ENCODE assay signal across 10 cellular contexts in genomic region chr20:44896583-44896982, GRCh38. TPM values are rescaled to one million over a fixed set of nuclear protein-coding genes. Genes with fewer than 3 reads are reported as not detected.
DNase-seq lines count a peak whose midpoint lies in the region; ATAC-seq and TF ChIP-seq lines count a peak whose summit lies in the region.
"Had no signal": no experiment of that assay in that cellular context is flagged by ENCODE, and none has a peak within 500 bp of the region (broad histone marks: within the 10 kb centered on the region; RNA-seq: fewer than 3 reads in every experiment).

No MANE protein-coding gene starts in this region.

- no peak overlapping the region for H2AFZ ChIP-seq in Loucy (ENCODE audit: low read length)

- H3K9me3 Mint-ChIP-seq in CD4-positive, CD25-positive, alpha-beta regulatory T cell = no peaks in the 10 kb centered on the region
- H3K9me3 Mint-ChIP-seq in naive thymus-derived CD4-positive, alpha-beta T cell = no peaks in the 10 kb centered on the region

- no peak overlapping the region for H3K9ac ChIP-seq in Loucy (ENCODE audit: low read depth, low read length, poor library complexity, severe bottlenecking)

- H3K4me3 ChIP-seq in CD4-positive, CD25-positive, alpha-beta regulatory T cell (ENCODE audit: low read depth, low read length) = peak overlapping the region; percentile 56
- H3K4me3 ChIP-seq in Loucy (ENCODE audit: low read length, poor library complexity, severe bottlenecking) = no peak overlapping the region
- no peak overlapping the region for H3K4me3 ChIP-seq in naive thymus-derived CD4-positive, alpha-beta T cell (ENCODE audit: low read length)
- no peak overlapping the region for H3K4me3 ChIP-seq in SJCRH30
- no peak overlapping the region for H3K4me3 ChIP-seq in BE2C (ENCODE audit: low read depth, low read length)
- H3K4me3 ChIP-seq: stomach had no signal

- peaks cover 36% of the 10 kb centered on the region for H3K36me3 Mint-ChIP-seq in CD4-positive, CD25-positive, alpha-beta regulatory T cell
- peaks cover 0 to 34% (median 16%) of the 10 kb centered on the region in 5 donors for H3K36me3 Mint-ChIP-seq in naive thymus-derived CD4-positive, alpha-beta T cell

- CTCF ChIA-PET in naive thymus-derived CD4-positive, alpha-beta T cell (lab: Charles Lee) = interaction anchor here (0.6 to 0.8 kb wide), 3 partner anchors 9 to 1072 kb away, joined by 3 read pairs; no protein-coding TSS in a partner anchor

- peaks cover 99% of the 10 kb centered on the region for H4K20me1 ChIP-seq in Loucy (ENCODE audit: insufficient read depth, low read length, poor library complexity, severe bottlenecking)

- ATAC-seq in CD4-positive, CD25-positive, alpha-beta regulatory T cell (ENCODE audit: low read depth in 2 of 2) = no peak
- ATAC-seq in naive thymus-derived CD4-positive, alpha-beta T cell = no peak

- peak overlapping the region; percentile 33 to 71 (median 58) for H3K4me3 Mint-ChIP-seq in CD4-positive, CD25-positive, alpha-beta regulatory T cell
- peak overlapping the region; percentile 13 to 75 (median 44) for H3K4me3 Mint-ChIP-seq in naive thymus-derived CD4-positive, alpha-beta T cell

- POLR2A ChIA-PET in naive thymus-derived CD4-positive, alpha-beta T cell (lab: Charles Lee) = interaction anchor here (0.8 to 1.7 kb wide), 2 partner anchors 11 to 13 kb away, joined by 4 to 5 read pairs; partner anchors contain the start of gene YWHAB

- no peaks in the 10 kb centered on the region for H3K27me3 ChIP-seq in CD4-positive, CD25-positive, alpha-beta regulatory T cell (ENCODE audit: control insufficient read depth, insufficient read depth, low read length)
- H3K27me3 ChIP-seq in Loucy (ENCODE audit: insufficient read depth, low read length, poor library complexity, severe bottlenecking) = no peaks in the 10 kb centered on the region
- no peaks in the 10 kb centered on the region for H3K27me3 ChIP-seq in naive thymus-derived CD4-positive, alpha-beta T cell (ENCODE audit: control insufficient read depth in 2 of 2, insufficient read depth in 2 of 2, low read length in 2 of 2)
- no peaks in the 10 kb centered on the region for H3K27me3 ChIP-seq in SJCRH30
- H3K27me3 ChIP-seq in BE2C = no peaks in the 10 kb centered on the region
- H3K27me3 ChIP-seq: stomach had no signal

- H3K36me3 ChIP-seq in CD4-positive, CD25-positive, alpha-beta regulatory T cell (ENCODE audit: control insufficient read depth, insufficient read depth, low read length) = peaks cover 46% of the 10 kb centered on the region
- H3K36me3 ChIP-seq in Loucy (ENCODE audit: insufficient read depth, low read length) (peaks cover 23% of the 10 kb centered on the region; the same call in 1 of the 2 replicates), SJCRH30 (peaks cover 23% of the 10 kb centered on the region; the same call in 1 of the 2 replicates), BE2C (peaks cover 20% of the 10 kb centered on the region)
- peaks cover 0 to 16% (median 2%) of the 10 kb centered on the region in 3 experiments for H3K36me3 ChIP-seq in naive thymus-derived CD4-positive, alpha-beta T cell (ENCODE audit: control insufficient read depth in 2 of 3, insufficient read depth in 3 of 3, low read length in 3 of 3)

- H3K27me3 Mint-ChIP-seq in CD4-positive, CD25-positive, alpha-beta regulatory T cell = no peaks in the 10 kb centered on the region
- no peaks in the 10 kb centered on the region for H3K27me3 Mint-ChIP-seq in naive thymus-derived CD4-positive, alpha-beta T cell

- H3K27ac ChIP-seq in CD4-positive, CD25-positive, alpha-beta regulatory T cell (ENCODE audit: insufficient read depth, low read length, poor library complexity, severe bottlenecking) = peak overlapping the region; percentile 47
- H3K27ac ChIP-seq in naive thymus-derived CD4-positive, alpha-beta T cell (ENCODE audit: low read depth, low read length) = peak overlapping the region; percentile 41
- H3K27ac ChIP-seq in SJCRH30 = no peak overlapping the region
- H3K27ac ChIP-seq: stomach had no signal

- TF ChIP-seq CTCF in Loucy (conservative IDR thresholded peaks at IDR 0.05; ENCODE audit: low read length) (no peak), BE2C (IDR thresholded peaks at IDR 0.05; ENCODE audit: low read depth, low read length) (no peak)

- intact Hi-C loops in naive thymus-derived CD4-positive, alpha-beta T cell (cut with micrococcal nuclease) = loop anchor here in 1 of 2 donors (1.0 kb wide), 1 partner anchor 8 kb away; no protein-coding TSS in a partner anchor

- DNase-seq in CD4-positive, CD25-positive, alpha-beta regulatory T cell = no peak
- DNase-seq in amniotic epithelial cell (ENCODE audit: low read depth) (peak; percentile 40), SJCRH30 (no peak), Ammon's horn (ENCODE audit: low spot score) (no peak), H4 (ENCODE audit: low spot score) (no peak), BE2C (no peak)
- no peak for DNase-seq in naive thymus-derived CD4-positive, alpha-beta T cell
- DNase-seq: NCI-H1417 treated with DMSO at 0.1 percent for 48 hours, stomach had no signal

- H3K9me2 ChIP-seq in Loucy (replicated peaks; ENCODE audit: low read depth, low read length) = no peaks in the 10 kb centered on the region

- peaks cover 51 to 93% (median 76%) of the 10 kb centered on the region in 4 donors for H3K4me1 Mint-ChIP-seq in CD4-positive, CD25-positive, alpha-beta regulatory T cell
- peaks cover 66 to 94% (median 79%) of the 10 kb centered on the region in 7 donors for H3K4me1 Mint-ChIP-seq in naive thymus-derived CD4-positive, alpha-beta T cell

- H3K27ac Mint-ChIP-seq in CD4-positive, CD25-positive, alpha-beta regulatory T cell = peak overlapping the region; percentile 23 to 89 (median 72)
- peak overlapping the region; percentile 4 to 91 (median 33) for H3K27ac Mint-ChIP-seq in naive thymus-derived CD4-positive, alpha-beta T cell

- H3K79me2 ChIP-seq in Loucy (ENCODE audit: insufficient read depth, low read length) = peaks cover 100% of the 10 kb centered on the region

- no peaks in the 10 kb centered on the region for H3K9me3 ChIP-seq in CD4-positive, CD25-positive, alpha-beta regulatory T cell (ENCODE audit: control insufficient read depth in 2 of 2, low read length in 2 of 2)
- H3K9me3 ChIP-seq in Loucy (ENCODE audit: insufficient read depth, low read depth, low read length) (no peaks in the 10 kb centered on the region), SJCRH30 (replicated peaks) (no peaks in the 10 kb centered on the region), BE2C (no peaks in the 10 kb centered on the region)
- no peaks in the 10 kb centered on the region for H3K9me3 ChIP-seq in naive thymus-derived CD4-positive, alpha-beta T cell (ENCODE audit: control insufficient read depth in 2 of 3, low read length in 3 of 3)
- H3K9me3 ChIP-seq: stomach had no signal

- peaks cover 90% of the 10 kb centered on the region for H3K4me1 ChIP-seq in CD4-positive, CD25-positive, alpha-beta regulatory T cell (ENCODE audit: control insufficient read depth, insufficient read depth, low read length, poor library complexity, severe bottlenecking)
- H3K4me1 ChIP-seq in Loucy (ENCODE audit: insufficient read depth, low read length, poor library complexity, severe bottlenecking) (peaks cover 54% of the 10 kb centered on the region), SJCRH30 (no peaks in the 10 kb centered on the region), BE2C (no peaks in the 10 kb centered on the region)
- H3K4me1 ChIP-seq in naive thymus-derived CD4-positive, alpha-beta T cell (ENCODE audit: control insufficient read depth in 2 of 2, insufficient read depth in 2 of 2, low read length in 2 of 2) = peaks cover 51 to 57% of the 10 kb centered on the region in 2 donors

- H3F3A ChIP-seq in Loucy (ENCODE audit: low read depth) = peaks cover 6% of the 10 kb centered on the region; the same call in 1 of the 2 replicates

- peak overlapping the region; percentile 25 for H3K4me2 ChIP-seq in Loucy (ENCODE audit: low read depth, low read length, poor library complexity, severe bottlenecking)

RNA-seq across cellular contexts. Expression of gene YWHAB, which starts 11.1 kb away (rescaled TPM):
- 303 TPM for total RNA-seq in CD4-positive, CD25-positive, alpha-beta regulatory T cell
- 100 to 1,000 TPM; 567 to 927 (median 748) TPM for polyA plus RNA-seq in CD4-positive, CD25-positive, alpha-beta regulatory T cell
- total RNA-seq in naive thymus-derived CD4-positive, alpha-beta T cell = 100 to 1,000 TPM; 135 to 262 (median 203) TPM
- 100 to 1,000 TPM; 464 to 552 TPM for polyA plus RNA-seq in naive thymus-derived CD4-positive, alpha-beta T cell
- 144 and 151 TPM in 2 replicates for total RNA-seq in SJCRH30 (2014; rRNA removed; shearing (Covaris generic))
- 51.6 and 73.7 TPM in 2 replicates for total RNA-seq in H4 (2014; rRNA removed; shearing (Covaris generic))
- polyA plus RNA-seq in BE2C (2012; ENCODE audit: insufficient read depth, insufficient read length, low read depth) = 169 TPM

RNA-seq across cellular contexts. Expression of gene PABPC1L, which starts 13.3 kb away (rescaled TPM):
- total RNA-seq in CD4-positive, CD25-positive, alpha-beta regulatory T cell = 66.1 TPM
- polyA plus RNA-seq in CD4-positive, CD25-positive, alpha-beta regulatory T cell = under 1 TPM in 2 of 4 donors, not detected in 2; 0.12 to 0.68 TPM
- 10 to 100 TPM; 34.0 to 71.7 (median 59.0) TPM for total RNA-seq in naive thymus-derived CD4-positive, alpha-beta T cell
- 1 to 10 TPM; 1.3 to 1.8 TPM for polyA plus RNA-seq in naive thymus-derived CD4-positive, alpha-beta T cell
- 9.3 and 15.9 TPM in 2 replicates for total RNA-seq in SJCRH30 (2014; rRNA removed; shearing (Covaris generic))
- total RNA-seq in H4 (2014; rRNA removed; shearing (Covaris generic)) = 1.4 and 3.5 TPM in 2 replicates
- polyA plus RNA-seq in BE2C (2012; ENCODE audit: insufficient read depth, insufficient read length, low read depth) = 17.0 TPM
